In the genomic region with DNA sequence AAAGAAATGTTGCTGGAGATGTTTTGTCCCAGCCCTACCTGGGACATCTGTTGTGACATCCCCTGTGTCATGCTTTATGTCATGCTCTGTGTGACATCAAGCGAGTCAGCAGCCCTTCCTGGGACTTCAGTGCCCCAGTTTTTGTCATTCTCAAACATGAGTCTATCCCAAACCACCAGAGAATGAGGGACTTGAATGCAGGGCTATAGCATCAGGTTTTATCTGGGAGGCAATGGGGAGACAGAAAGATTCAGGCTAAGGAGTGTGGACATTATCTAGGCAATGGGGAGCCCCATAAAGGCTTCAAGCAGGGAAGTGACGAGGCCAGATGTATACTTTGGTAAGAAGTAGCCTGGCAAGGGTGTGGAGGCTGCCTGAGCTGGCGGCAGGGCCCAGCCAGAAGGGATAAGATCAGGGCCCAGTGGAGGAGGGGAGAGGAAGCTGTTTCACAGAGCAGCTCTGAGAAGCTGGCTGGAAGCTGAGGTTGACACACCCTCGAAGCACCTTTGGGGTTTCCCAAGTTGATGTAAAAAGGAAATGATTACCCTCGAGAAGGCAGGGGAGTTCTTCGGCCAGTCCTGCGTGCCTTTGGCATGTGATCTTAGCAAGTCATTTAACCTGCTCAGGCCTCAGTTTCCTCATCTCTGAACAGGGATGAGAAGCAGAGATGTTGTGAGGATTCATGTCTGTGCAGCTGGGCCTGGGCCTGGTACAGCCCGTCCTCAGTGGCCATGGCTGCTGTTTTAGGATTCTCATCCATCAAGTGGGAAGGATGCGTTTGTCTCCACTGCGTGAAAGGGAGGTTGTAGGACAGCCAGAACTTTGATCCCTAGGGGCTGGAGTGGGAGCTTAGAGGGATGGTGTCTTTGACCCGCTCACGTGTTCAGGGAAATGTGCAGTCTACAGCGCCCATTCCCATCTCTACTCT, we compare ENCODE assay signal across 8 cellular contexts. TPM values are rescaled to one million over a fixed set of nuclear protein-coding genes. Genes with fewer than 3 reads are reported as not detected.
DNase-seq lines count a peak whose midpoint lies in the region; ATAC-seq and TF ChIP-seq lines count a peak whose summit lies in the region.

No MANE protein-coding gene starts in this region.

- ATAC-seq in GM19351 (IDR thresholded peaks at IDR 0.05; ENCODE audit: unreplicated experiment) (peak; percentile 71), HG03442 (IDR thresholded peaks at IDR 0.05; ENCODE audit: unreplicated experiment) (peak; percentile 72), psoas muscle (peak in 3 of 4 donors; percentile 38 to 59 (median 38))

- intact Hi-C loops in colonic mucosa (cut with DNase I) (no loop called here), psoas muscle (cut with DNase I) (no loop called here)

- peak overlapping the region in 1 of 2 donors; percentile 13 for H3K9ac ChIP-seq in colonic mucosa (ENCODE audit: low read depth in 2 of 2, low read length in 2 of 2)

- TF ChIP-seq CTCF in colonic mucosa (IDR thresholded peaks at IDR 0.05) = no peak
- no peak for TF ChIP-seq CTCF in psoas muscle (IDR thresholded peaks at IDR 0.05)

- H3K4me3 ChIP-seq in colonic mucosa (no peak overlapping the region), psoas muscle (no peak overlapping the region)

- H3K4me1 ChIP-seq in colonic mucosa (peaks cover 27% of the 10 kb centered on the region), psoas muscle (peaks cover 36% of the 10 kb centered on the region)

- WGBS in psoas muscle, 3 donors = 71 to 73% (median 72%) methylated on average over 13 of the region's 13 CpGs

- DNase-seq in AG20443 (ENCODE audit: low spot score) (peak; percentile 53), colonic mucosa (peak; percentile 82), psoas muscle (no peak), NCI-H128 (lab: John Stamatoyannopoulos, UW; ENCODE audit: unreplicated experiment) (no peak), middle frontal gyrus (ENCODE audit: extremely low spot score, low spot score) (no peak)
- peak; percentile 60 for DNase-seq in activated CD4-positive, CD25-positive, alpha-beta regulatory T cell treated with anti-CD3 and anti-CD28 coated beads, Interleukin-2, amount 50 U/mL, for 72 hours

- H3K9me3 ChIP-seq in colonic mucosa (no peaks in the 10 kb centered on the region), psoas muscle (no peaks in the 10 kb centered on the region)

- H3K36me3 ChIP-seq in colonic mucosa (no peaks in the 10 kb centered on the region), psoas muscle (ENCODE audit: insufficient read depth in 1 of 2, low read depth in 1 of 2) (peaks cover 0 to 37% of the 10 kb centered on the region in 2 donors)

- H3K27me3 ChIP-seq in colonic mucosa = no peaks in the 10 kb centered on the region
- no peaks in the 10 kb centered on the region for H3K27me3 ChIP-seq in psoas muscle (ENCODE audit: insufficient read depth in 3 of 3, low read length in 2 of 3)

- H3K27ac ChIP-seq in colonic mucosa = peak overlapping the region; percentile 32
- H3K27ac ChIP-seq in psoas muscle = peak overlapping the region; percentile 72

RNA-seq across cellular contexts. Expression of gene IRAK2, which starts 34.3 kb away (rescaled TPM):
- 1 to 10 TPM; 1.0 to 2.6 TPM for total RNA-seq in colonic mucosa
- total RNA-seq in psoas muscle = 10 to 100 TPM in 2 of 4 donors, 1 to 10 TPM in 2; 3.9 to 21.3 (median 12.8) TPM
- polyA plus RNA-seq in psoas muscle = 10 to 100 TPM in 1 of 3 donors, 1 to 10 TPM in 2; 5.9 to 11.7 (median 9.1) TPM

RNA-seq across cellular contexts. Expression of gene TATDN2, which starts 49.2 kb away (rescaled TPM):
- total RNA-seq in colonic mucosa = 10 to 100 TPM; 28.9 to 35.3 TPM
- total RNA-seq in psoas muscle = 10 to 100 TPM; 16.3 to 22.7 (median 20.1) TPM
- polyA plus RNA-seq in psoas muscle = 10 to 100 TPM in 2 of 3 donors, 1 to 10 TPM in 1; 9.6 to 22.1 (median 16.0) TPM

RNA-seq across cellular contexts. Expression of gene VHL, which starts 57.4 kb away (rescaled TPM):
- total RNA-seq in colonic mucosa (10 to 100 TPM; 35.4 to 40.6 TPM), psoas muscle (10 to 100 TPM; 13.5 to 18.2 (median 16.6) TPM)
- 10 to 100 TPM in 2 of 3 donors, 1 to 10 TPM in 1; 9.7 to 18.3 (median 13.0) TPM for polyA plus RNA-seq in psoas muscle

Comparison
In these comparisons a context has a peak if more than half of its experiments do, and no peak if none do; other contexts are left out.
1. DNase-seq: peak in AG20443 (single experiment), activated CD4-positive, CD25-positive, alpha-beta regulatory T cell treated with anti-CD3 and anti-CD28 coated beads, Interleukin-2, amount 50 U/mL, for 72 hours (single experiment) and colonic mucosa (single experiment); none in psoas muscle (0 of 2), NCI-H128 (single experiment) and middle frontal gyrus (single experiment).
2. Peak in every context shown above with its lines, with median percentiles within 50 percentile points of each other: ATAC-seq.